Comparison of ENCODE assay signal across 1 cellular context in genomic region chr12:65074932-65075331, GRCh38.
TF ChIP-seq lines count a peak whose summit lies in the region.

No MANE protein-coding gene starts in this region.

TF ChIP-seq in HEK293, 187 proteins besides CTCF, POLR2A, EP300 and RAD21 (continued from another document):
- TF ChIP-seq ELK4 (IDR thresholded peaks at IDR 0.05; ENCODE audit: borderline replicate concordance, low read depth, low read length), result no peak
- peak; percentile 59; the same call in 1 of the 2 replicates for TF ChIP-seq EGR2 (tag by site-specific recombination; IDR thresholded peaks at IDR 0.05; ENCODE audit: low read depth)
- no peak for TF ChIP-seq ZNF621 (tag by site-specific recombination; IDR thresholded peaks at IDR 0.05)
- TF ChIP-seq REPIN1 (tag by site-specific recombination; IDR thresholded peaks at IDR 0.05; ENCODE audit: low read depth), result no peak
- TF ChIP-seq ZNF416 (tag by site-specific recombination; IDR thresholded peaks at IDR 0.05), result no peak
- no peak for TF ChIP-seq KLF10 (tag by site-specific recombination; IDR thresholded peaks at IDR 0.05)
- no peak for TF ChIP-seq ZNF155 (tag by site-specific recombination; IDR thresholded peaks at IDR 0.05)
